24 cellular contexts compared by ENCODE assay signal in the genomic region with DNA sequence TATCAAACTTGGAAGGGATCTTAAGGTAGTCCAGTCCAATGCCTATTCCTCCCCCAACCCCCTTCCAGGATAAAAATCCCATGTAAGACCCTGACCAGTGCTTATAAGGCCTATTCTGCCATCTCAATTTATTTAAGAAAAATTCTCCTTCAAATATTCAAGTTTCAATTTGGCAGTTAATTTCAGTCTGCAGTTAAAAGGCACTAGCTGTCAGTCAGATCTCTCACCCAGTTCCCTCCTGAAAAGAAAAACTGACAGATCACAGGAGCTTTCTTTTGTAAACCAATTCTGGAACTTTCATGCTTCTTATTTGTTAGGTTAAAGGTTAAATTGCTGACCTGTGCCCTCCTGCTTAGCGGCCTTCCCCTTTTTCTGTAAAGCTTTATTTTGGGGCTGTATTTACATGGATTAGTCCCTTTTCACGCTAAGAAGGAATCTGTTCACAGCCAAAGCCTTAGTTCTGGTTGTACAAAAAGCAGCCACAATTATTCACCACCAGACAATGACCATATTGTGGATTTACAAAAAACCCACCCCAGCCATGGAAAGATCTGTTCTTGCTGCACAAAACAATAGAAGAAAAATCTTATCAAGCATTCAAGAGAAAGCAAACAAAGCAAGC.
A peak's percentile ranks its signal among the peaks of the same experiment; 100 is the strongest.
DNase-seq lines count a peak whose midpoint lies in the region; ATAC-seq and TF ChIP-seq lines count a peak whose summit lies in the region.
"Had no signal": no experiment of that assay in that cellular context is flagged by ENCODE, and none has a peak within 500 bp of the region (broad histone marks: within the 10 kb centered on the region; RNA-seq: fewer than 3 reads in every experiment).

No MANE protein-coding gene starts in this region.

- no peaks in the 10 kb centered on the region for H3K27me3 Mint-ChIP-seq in chondrocyte (ENCODE audit: low read depth)
- H3K27me3 Mint-ChIP-seq: activated naive CD8-positive, alpha-beta T cell treated with anti-CD3 and anti-CD28 coated beads for 36 hours; CD4-positive, alpha-beta memory T cell; IgD-negative memory B cell; stimulated activated naive B cell treated with anti-CD40 and anti-IgM and Interleukin-4, amounts not matched to agents 10 μg/mL and 1 μg/mL and 100 μg/mL, for 72 hours had no signal

- no peaks in the 10 kb centered on the region for H3K36me3 Mint-ChIP-seq in chondrocyte (ENCODE audit: low read depth)

- ATAC-seq in GM19023 (IDR thresholded peaks at IDR 0.05; ENCODE audit: unreplicated experiment) (no peak), GM18502 (IDR thresholded peaks at IDR 0.05; ENCODE audit: poor library complexity, unreplicated experiment) (no peak)
- ATAC-seq: psoas muscle; stimulated activated naive B cell treated with anti-CD40 and anti-IgM and Interleukin-4, amounts not matched to agents 10 μg/mL and 1 μg/mL and 100 μg/mL, for 72 hours had no signal

- DNase-seq in medulla oblongata (ENCODE audit: extremely low spot score): peak; percentile 38
- no peak for DNase-seq in A673 (ENCODE audit: low spot score)
- DNase-seq in chondrocyte (ENCODE audit: low spot score): no peak
- DNase-seq: activated CD8-positive, alpha-beta memory T cell treated with anti-CD3 and anti-CD28 coated beads, Interleukin-2, amount 50 U/mL, for 4 hours; activated naive CD8-positive, alpha-beta T cell treated with anti-CD3 and anti-CD28 coated beads for 36 hours; CD4-positive, alpha-beta memory T cell; colonic mucosa; glutamatergic neuron; NCI-H1417 treated with DMSO at 0.1 percent for 48 hours; NCI-H524 treated with DMSO at 0.1 percent for 48 hours; psoas muscle; stimulated activated CD4-positive, alpha-beta T cell treated with anti-CD3 and anti-CD28 coated beads, Interleukin-2, amount 100 ng/mL, for 24 hours; stimulated activated naive B cell treated with anti-CD40 and anti-IgM and Interleukin-4, amounts not matched to agents 10 μg/mL and 1 μg/mL and 100 μg/mL, for 72 hours had no signal

- intact Hi-C loops in A673 (cut with micrococcal nuclease; ENCODE audit: unreplicated experiment): loop anchor here (10.0 kb wide), 1 partner anchor 144 kb away; no protein-coding TSS in a partner anchor

- peaks cover 80% of the 10 kb centered on the region for H3K27me3 ChIP-seq in HUES64 (ENCODE audit: insufficient read depth, low read length)
- peaks cover 84% of the 10 kb centered on the region for H3K27me3 ChIP-seq in A673 (replicated peaks; ENCODE audit: insufficient read depth, low read depth, low read length, poor library complexity)
- H3K27me3 ChIP-seq: colonic mucosa had no signal

- no peak overlapping the region for H3K4me3 ChIP-seq in HUES64 (ENCODE audit: low read length)
- H3K4me3 ChIP-seq in A673 (ENCODE audit: low read depth, low read length, poor library complexity, severe bottlenecking): no peak overlapping the region
- H3K4me3 ChIP-seq: colonic mucosa, psoas muscle, SK-N-MC, skin epidermis had no signal

- H3K27ac Mint-ChIP-seq in chondrocyte (ENCODE audit: unreplicated experiment): no peak overlapping the region
- H3K27ac Mint-ChIP-seq: activated naive CD8-positive, alpha-beta T cell treated with anti-CD3 and anti-CD28 coated beads for 36 hours; activated T-helper 2 cell treated with anti-CD3 and anti-CD28 coated beads, Interferon-gamma antibody, Interleukin-2, Interleukin-4, amounts not matched to agents 10 μg/mL and 5 μg/mL and 100 μg/mL, durations not matched to agents 14 hours and 24 hours and 36 hours; mesothelial cell of epicardium; stimulated activated naive B cell treated with anti-CD40 and anti-IgM and Interleukin-4, amounts not matched to agents 10 μg/mL and 1 μg/mL and 100 μg/mL, for 72 hours had no signal

- H3K4me1 ChIP-seq in HUES64 (ENCODE audit: insufficient read depth, low read length): peaks cover 73% of the 10 kb centered on the region
- H3K4me1 ChIP-seq in A673 (ENCODE audit: insufficient read depth, low read length, poor library complexity, severe bottlenecking): peaks cover 20% of the 10 kb centered on the region
- H3K4me1 ChIP-seq: colonic mucosa had no signal

- 6% methylated on average over 2 of the region's 2 CpGs for WGBS in HUES64

- CTCF ChIA-PET in A673 (lab: Charles Lee): no interaction called here

- H3K27ac ChIP-seq in HUES64 (ENCODE audit: low read depth, low read length): peak overlapping the region; percentile 30; the same call in 1 of the 2 replicates
- peak overlapping the region; percentile 84 for H3K27ac ChIP-seq in cingulate gyrus (ENCODE audit: low read depth, low read length)
- peak overlapping the region; percentile 62 for H3K27ac ChIP-seq in temporal lobe (ENCODE audit: low read depth, low read length)
- no peak overlapping the region for H3K27ac ChIP-seq in A673 (ENCODE audit: low read depth, low read length, poor library complexity, severe bottlenecking)
- H3K27ac ChIP-seq: colonic mucosa, psoas muscle, SK-N-MC, skin epidermis had no signal

- POLR2A ChIA-PET in A673 (lab: Charles Lee; ENCODE audit: low non-redundant PET): no interaction called here

- no peaks in the 10 kb centered on the region for H3K36me3 ChIP-seq in HUES64 (ENCODE audit: insufficient read depth, low read length)
- H3K36me3 ChIP-seq in A673 (ENCODE audit: insufficient read depth, low read length, poor library complexity, severe bottlenecking): no peaks in the 10 kb centered on the region
- H3K36me3 ChIP-seq: colonic mucosa had no signal

- H3K9me3 Mint-ChIP-seq in chondrocyte (ENCODE audit: low read depth): peaks cover 4% of the 10 kb centered on the region
- H3K9me3 Mint-ChIP-seq: activated T-helper 2 cell treated with anti-CD3 and anti-CD28 coated beads, Interferon-gamma antibody, Interleukin-2, Interleukin-4, amounts not matched to agents 10 μg/mL and 5 μg/mL and 100 μg/mL, durations not matched to agents 14 hours and 24 hours and 36 hours; CD4-positive, alpha-beta memory T cell; IgD-negative memory B cell had no signal

- TF ChIP-seq CTCF in A673 (conservative IDR thresholded peaks at IDR 0.05; ENCODE audit: low read depth, low read length): no peak
- no peak for TF ChIP-seq CTCF in chondrocyte (IDR thresholded peaks at IDR 0.05)

- H3K4me3 Mint-ChIP-seq in chondrocyte (ENCODE audit: unreplicated experiment): no peak overlapping the region
- H3K4me3 Mint-ChIP-seq: activated naive CD8-positive, alpha-beta T cell treated with anti-CD3 and anti-CD28 coated beads for 36 hours; CD4-positive, alpha-beta memory T cell; IgD-negative memory B cell; mesothelial cell of epicardium; nephron; stimulated activated naive B cell treated with anti-CD40 and anti-IgM and Interleukin-4, amounts not matched to agents 10 μg/mL and 1 μg/mL and 100 μg/mL, for 72 hours had no signal

- H3K4me1 Mint-ChIP-seq in chondrocyte (ENCODE audit: low read depth): peaks cover 27% of the 10 kb centered on the region

- H3K9me3 ChIP-seq in HUES64 (ENCODE audit: insufficient read depth, low read depth, low read length) (no peaks in the 10 kb centered on the region), A673 (ENCODE audit: low read depth, low read length, poor library complexity, severe bottlenecking) (no peaks in the 10 kb centered on the region)
- H3K9me3 ChIP-seq: colonic mucosa, psoas muscle had no signal

- BruUV-seq in A673 (replicated peaks; lab: Mats Ljungman, UMichigan): no TSS peak

- H3K9ac ChIP-seq in HUES64 (ENCODE audit: low read depth, low read length): no peak overlapping the region
